4 cellular contexts compared by ENCODE assay signal in the genomic region with DNA sequence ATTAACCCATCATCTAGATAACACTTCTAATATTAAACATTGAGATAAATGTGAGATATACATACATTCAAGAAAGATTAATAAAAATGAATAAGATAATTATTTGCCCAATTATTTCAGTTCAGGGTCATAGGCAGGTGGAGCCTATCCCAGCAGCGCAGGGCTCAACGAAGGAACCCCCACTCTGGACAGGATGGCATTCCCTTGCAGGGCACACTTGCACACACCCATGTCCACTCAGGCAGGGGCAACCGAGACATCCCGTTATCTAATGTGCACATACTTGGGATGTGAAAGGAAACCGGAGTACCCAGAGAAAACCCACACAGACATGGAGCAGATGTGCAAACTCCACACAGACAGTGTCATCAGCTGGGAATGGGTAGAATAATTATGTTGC.
"Had no signal": no experiment of that assay in that cellular context is flagged by ENCODE, and none has a peak within 500 bp of the region (broad histone marks: within the 10 kb centered on the region; RNA-seq: fewer than 3 reads in every experiment).

No MANE protein-coding gene starts in this region.

- DNase-seq: IMR-90, KBM-7 had no signal

- H3K4me3 ChIP-seq: K562 had no signal

- H3K27ac ChIP-seq: HL-60 had no signal
